In genomic region chr4:52795533-52795932, GRCh38 we compare ENCODE assay signal across 3 cellular contexts.
TF ChIP-seq lines count a peak whose summit lies in the region.

No MANE protein-coding gene starts in this region.

TF ChIP-seq in HEK293, 187 proteins besides CTCF, POLR2A, EP300 and RAD21:
- TF ChIP-seq ZNF394 (tag by site-specific recombination; IDR thresholded peaks at IDR 0.05; ENCODE audit: borderline replicate concordance) (peak; percentile 93), HOXD13 (CRISPR knock-in tag; IDR thresholded peaks at IDR 0.05; ENCODE audit: borderline replicate concordance) (no peak), ZNF366 (tag by site-specific recombination; conservative IDR thresholded peaks at IDR 0.05) (peak; percentile 82), ZBTB10 (tag by site-specific recombination; IDR thresholded peaks at IDR 0.05) (no peak)

TF ChIP-seq in K562, 482 proteins besides CTCF, POLR2A, EP300 and RAD21:
- TF ChIP-seq GMEB1 (CRISPR knock-in tag; IDR thresholded peaks at IDR 0.05) (no peak), ARID4B (CRISPR knock-in tag; IDR thresholded peaks at IDR 0.05) (no peak), ETV5 (CRISPR knock-in tag; IDR thresholded peaks at IDR 0.05; ENCODE audit: low read depth) (no peak), ZNF512 (tag; IDR thresholded peaks at IDR 0.05) (peak; percentile 90)
TF ChIP-seq in K562: peak in this region for 1.

TF ChIP-seq in GM23338, 12 proteins besides CTCF, POLR2A, EP300 and RAD21:
- no peak for TF ChIP-seq ZNF462 (CRISPR knock-in tag; IDR thresholded peaks at IDR 0.05)
- no peak for TF ChIP-seq REST (IDR thresholded peaks at IDR 0.05; ENCODE audit: unreplicated experiment)
- TF ChIP-seq STAT1 (IDR thresholded peaks at IDR 0.05; ENCODE audit: unreplicated experiment) = no peak
- TF ChIP-seq EZH2phosphoT487 (IDR thresholded peaks at IDR 0.05; ENCODE audit: unreplicated experiment) = no peak
- TF ChIP-seq EZH2 (IDR thresholded peaks at IDR 0.05; ENCODE audit: low read depth, unreplicated experiment) = no peak
- TF ChIP-seq CREB1 (CRISPR knock-in tag; IDR thresholded peaks at IDR 0.05; ENCODE audit: low read depth) = no peak
- no peak for TF ChIP-seq ETS1 (IDR thresholded peaks at IDR 0.05)
- TF ChIP-seq POLR2AphosphoS5 (IDR thresholded peaks at IDR 0.05; ENCODE audit: low read depth) = no peak
- TF ChIP-seq NANOG (IDR thresholded peaks at IDR 0.05; ENCODE audit: borderline replicate concordance) = no peak
- no peak for TF ChIP-seq ZNF114 (CRISPR knock-in tag; IDR thresholded peaks at IDR 0.05)
- TF ChIP-seq ZNF331 (CRISPR knock-in tag; IDR thresholded peaks at IDR 0.05; ENCODE audit: low read depth) = no peak
- no peak for TF ChIP-seq JUNB (IDR thresholded peaks at IDR 0.05; ENCODE audit: unreplicated experiment)
